ENCODE assay signal across 18 cellular contexts in genomic region chr16:51592535-51592934, GRCh38.
DNase-seq lines count a peak whose midpoint lies in the region; ATAC-seq, FAIRE-seq and TF ChIP-seq lines count a peak whose summit lies in the region.
"Had no signal": no experiment of that assay in that cellular context is flagged by ENCODE, and none has a peak within 500 bp of the region (broad histone marks: within the 10 kb centered on the region; RNA-seq: fewer than 3 reads in every experiment).

No MANE protein-coding gene starts in this region.

- H3K79me2 ChIP-seq in GM23338 (replicated peaks; ENCODE audit: insufficient read depth), result no peaks in the 10 kb centered on the region

- no peaks in the 10 kb centered on the region for H3K27me3 Mint-ChIP-seq in GM23338 (ENCODE audit: insufficient read depth, low read depth, poor library complexity)
- H3K27me3 Mint-ChIP-seq in neural crest cell (ENCODE audit: low read depth), result no peaks in the 10 kb centered on the region
- H3K27me3 Mint-ChIP-seq in stimulated activated memory B cell treated with anti-CD40 and anti-IgM and Interleukin-4, amounts not matched to agents 10 μg/mL and 1 μg/mL and 100 μg/mL, for 72 hours, result no peaks in the 10 kb centered on the region
- H3K27me3 Mint-ChIP-seq: activated B cell treated with CpG ODN at 0.5 μM for 24 hours had no signal

- peak; percentile 38; the same call in 2 of the 3 replicates for ATAC-seq in GM23338
- no peak for ATAC-seq in stimulated activated memory B cell treated with anti-CD40 and anti-IgM and Interleukin-4, amounts not matched to agents 10 μg/mL and 1 μg/mL and 100 μg/mL, for 72 hours
- ATAC-seq: left colon, Panc1 had no signal

- H3K27me3 ChIP-seq in BLaER1 (no peaks in the 10 kb centered on the region), GM23338 (ENCODE audit: insufficient read depth) (no peaks in the 10 kb centered on the region)

- H3K36me3 ChIP-seq in BLaER1 (no peaks in the 10 kb centered on the region), GM23338 (ENCODE audit: insufficient read depth) (no peaks in the 10 kb centered on the region)

- H3K4me3 Mint-ChIP-seq in GM23338, result no peak overlapping the region
- no peak overlapping the region for H3K4me3 Mint-ChIP-seq in neural crest cell
- H3K4me3 Mint-ChIP-seq in stimulated activated memory B cell treated with anti-CD40 and anti-IgM and Interleukin-4, amounts not matched to agents 10 μg/mL and 1 μg/mL and 100 μg/mL, for 72 hours, result no peak overlapping the region
- H3K4me3 Mint-ChIP-seq: activated B cell treated with CpG ODN at 0.5 μM for 24 hours; activated naive CD8-positive, alpha-beta T cell treated with anti-CD3 and anti-CD28 coated beads for 36 hours had no signal

- DNase-seq in GM23338 (ENCODE audit: low spot score) (no peak), epithelial cell of esophagus (ENCODE audit: low read depth) (peak; percentile 39), neural crest cell (ENCODE audit: low read depth, low spot score) (no peak), glomerular visceral epithelial cell (ENCODE audit: extremely low spot score) (no peak), HTR-8/SVneo (ENCODE audit: insufficient read length, low spot score) (no peak), A172 (ENCODE audit: low spot score) (no peak)
- DNase-seq: activated B cell treated with CpG ODN at 0.5 μM for 24 hours; activated naive CD8-positive, alpha-beta T cell treated with anti-CD3 and anti-CD28 coated beads for 36 hours; Caco-2; Kasumi-1; left colon; midbrain; NCI-H82 had no signal

- peak overlapping the region; percentile 78 for H2AFZ ChIP-seq in GM23338

- H3F3A ChIP-seq in GM23338 (replicated peaks; ENCODE audit: low read depth), result no peaks in the 10 kb centered on the region

- H3K4me1 ChIP-seq in BLaER1, result peaks cover 57% of the 10 kb centered on the region
- H3K4me1 ChIP-seq in GM23338 (ENCODE audit: insufficient read depth), result peaks cover 15% of the 10 kb centered on the region
- H3K4me1 ChIP-seq: Caco-2 had no signal

- no peak overlapping the region for H3K9ac ChIP-seq in BLaER1

- H4K20me1 ChIP-seq in BLaER1, result no peaks in the 10 kb centered on the region
- H4K20me1 ChIP-seq in GM23338 (replicated peaks; ENCODE audit: insufficient read depth), result no peaks in the 10 kb centered on the region

- H3K27ac Mint-ChIP-seq in GM23338 (no peak overlapping the region), neural crest cell (ENCODE audit: unreplicated experiment) (peak overlapping the region; percentile 31)
- no peak overlapping the region for H3K27ac Mint-ChIP-seq in stimulated activated memory B cell treated with anti-CD40 and anti-IgM and Interleukin-4, amounts not matched to agents 10 μg/mL and 1 μg/mL and 100 μg/mL, for 72 hours
- H3K27ac Mint-ChIP-seq: activated B cell treated with CpG ODN at 0.5 μM for 24 hours; activated naive CD8-positive, alpha-beta T cell treated with anti-CD3 and anti-CD28 coated beads for 36 hours had no signal

- H3K27ac ChIP-seq in BLaER1 (no peak overlapping the region), GM23338 (ENCODE audit: low read depth) (no peak overlapping the region)
- H3K27ac ChIP-seq: coronary artery had no signal

- H3K4me3 ChIP-seq in BLaER1 (no peak overlapping the region), GM23338 (no peak overlapping the region), epithelial cell of esophagus (ENCODE audit: low read length) (no peak overlapping the region)
- H3K4me3 ChIP-seq: coronary artery had no signal

- FAIRE-seq in HTR-8/SVneo (lab: Jason Lieb, UNC), result no peak

- H3K36me3 Mint-ChIP-seq in GM23338 (ENCODE audit: low read depth) (peaks cover 8% of the 10 kb centered on the region; the same call in 2 of the 3 replicates), neural crest cell (ENCODE audit: low read depth) (no peaks in the 10 kb centered on the region)
- H3K36me3 Mint-ChIP-seq in stimulated activated memory B cell treated with anti-CD40 and anti-IgM and Interleukin-4, amounts not matched to agents 10 μg/mL and 1 μg/mL and 100 μg/mL, for 72 hours, result no peaks in the 10 kb centered on the region
- H3K36me3 Mint-ChIP-seq: activated naive CD8-positive, alpha-beta T cell treated with anti-CD3 and anti-CD28 coated beads for 36 hours; brain had no signal

- H3K9me3 ChIP-seq in BLaER1, result peaks cover 19% of the 10 kb centered on the region
- H3K9me3 ChIP-seq: Caco-2 had no signal

- H3K4me2 ChIP-seq in BLaER1, result peak overlapping the region; percentile 47
- no peak overlapping the region for H3K4me2 ChIP-seq in GM23338

- H3K9me2 ChIP-seq in GM23338 (ENCODE audit: insufficient read depth), result peaks cover 3% of the 10 kb centered on the region; the same call in 1 of the 2 replicates

- no peak for TF ChIP-seq CTCF in GM23338 (conservative IDR thresholded peaks at IDR 0.05; ENCODE audit: low read depth in 2 of 2)
- TF ChIP-seq CTCF in epithelial cell of esophagus (IDR thresholded peaks at IDR 0.05; ENCODE audit: insufficient read depth, low read depth, low read length, missing control alignments), result no peak
- TF ChIP-seq CTCF in neural crest cell (conservative IDR thresholded peaks at IDR 0.05), result no peak

- H3K9me3 Mint-ChIP-seq in GM23338 (peaks cover 9% of the 10 kb centered on the region; the same call in 1 of the 3 replicates), neural crest cell (peaks cover 4% of the 10 kb centered on the region)
- peaks cover 5% of the 10 kb centered on the region for H3K9me3 Mint-ChIP-seq in stimulated activated memory B cell treated with anti-CD40 and anti-IgM and Interleukin-4, amounts not matched to agents 10 μg/mL and 1 μg/mL and 100 μg/mL, for 72 hours
- H3K9me3 Mint-ChIP-seq: activated B cell treated with CpG ODN at 0.5 μM for 24 hours; activated naive CD8-positive, alpha-beta T cell treated with anti-CD3 and anti-CD28 coated beads for 36 hours had no signal

- H3K4me1 Mint-ChIP-seq in GM23338 (peaks cover 18% of the 10 kb centered on the region), neural crest cell (peaks cover 15% of the 10 kb centered on the region)
- no peaks in the 10 kb centered on the region for H3K4me1 Mint-ChIP-seq in stimulated activated memory B cell treated with anti-CD40 and anti-IgM and Interleukin-4, amounts not matched to agents 10 μg/mL and 1 μg/mL and 100 μg/mL, for 72 hours
- H3K4me1 Mint-ChIP-seq: activated B cell treated with CpG ODN at 0.5 μM for 24 hours; activated naive CD8-positive, alpha-beta T cell treated with anti-CD3 and anti-CD28 coated beads for 36 hours had no signal

TF ChIP-seq in GM23338, 12 proteins besides CTCF, POLR2A, EP300 and RAD21 (continues in another document):
- no peak for TF ChIP-seq EZH2phosphoT487 (IDR thresholded peaks at IDR 0.05; ENCODE audit: unreplicated experiment)
- TF ChIP-seq POLR2AphosphoS5 (IDR thresholded peaks at IDR 0.05; ENCODE audit: low read depth), result no peak
- no peak for TF ChIP-seq ZNF462 (CRISPR knock-in tag; IDR thresholded peaks at IDR 0.05)
